In the genomic region with DNA sequence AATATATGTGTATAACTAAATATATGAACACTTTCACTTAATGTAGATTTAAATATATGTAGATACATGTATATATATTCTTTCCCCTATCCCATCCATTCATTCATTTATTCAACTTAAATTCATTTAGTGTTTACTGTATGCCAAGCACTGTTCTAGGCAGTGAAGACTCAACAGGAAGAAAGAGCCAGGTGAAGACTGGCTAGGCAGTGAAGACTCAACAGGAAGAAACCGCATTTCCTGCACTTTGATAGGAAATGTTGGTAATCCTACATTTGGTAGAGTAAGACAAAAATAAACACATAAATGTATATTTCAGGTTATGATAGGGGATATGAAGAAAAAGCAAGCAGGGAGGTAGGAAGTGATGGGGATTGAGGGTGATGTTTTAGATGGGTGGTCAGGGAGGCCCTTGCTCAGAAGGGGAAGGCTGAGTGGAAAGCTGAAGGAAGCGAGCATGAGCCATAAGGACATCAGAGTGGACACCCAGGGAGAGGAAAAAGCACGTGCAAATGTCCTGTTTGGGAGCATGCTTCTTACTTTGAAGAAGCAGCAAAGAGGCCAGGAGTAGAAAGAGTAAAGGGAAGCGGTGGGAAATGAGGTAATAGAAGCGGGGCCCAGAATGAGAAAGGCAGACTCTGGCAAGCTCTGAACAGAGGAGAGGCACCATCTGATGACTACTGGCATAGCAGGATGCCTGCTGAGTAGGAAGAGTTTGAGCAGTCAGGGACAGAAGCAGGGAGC, we compare ENCODE assay signal across 14 cellular contexts.
A peak's percentile ranks its signal among the peaks of the same experiment; 100 is the strongest.
DNase-seq lines count a peak whose midpoint lies in the region; ATAC-seq and TF ChIP-seq lines count a peak whose summit lies in the region.
"Had no signal": no experiment of that assay in that cellular context is flagged by ENCODE, and none has a peak within 500 bp of the region (broad histone marks: within the 10 kb centered on the region; RNA-seq: fewer than 3 reads in every experiment).

No MANE protein-coding gene starts in this region.

- no peaks in the 10 kb centered on the region for H3K9me3 ChIP-seq in OCI-LY1 (ENCODE audit: low read length)
- H3K9me3 ChIP-seq: transverse colon had no signal

- H3K79me2 ChIP-seq in OCI-LY1 (ENCODE audit: insufficient read depth, low read length), result no peaks in the 10 kb centered on the region

- H4K20me1 ChIP-seq in OCI-LY1 (ENCODE audit: insufficient read depth, low read length), result no peaks in the 10 kb centered on the region

- H3K4me2 ChIP-seq in OCI-LY1 (ENCODE audit: low read length), result no peak overlapping the region

- peak overlapping the region; percentile 43 for H3K27ac Mint-ChIP-seq in stimulated activated naive CD8-positive, alpha-beta T cell treated with anti-CD3 and anti-CD28 coated beads, Interleukin-15, Interleukin-2, amounts not matched to agents 100 ng/mL and 50 ng/mL, for 24 hours
- H3K27ac Mint-ChIP-seq in stimulated activated naive CD8-positive, alpha-beta T cell treated with anti-CD3 and anti-CD28 coated beads, Interleukin-15, amount 100 ng/mL, for 72 hours, result peak overlapping the region in 1 of 2 donors; percentile 73
- peak overlapping the region; percentile 76 for H3K27ac Mint-ChIP-seq in endothelial cell (ENCODE audit: unreplicated experiment)

- TF ChIP-seq CTCF in OCI-LY1 (IDR thresholded peaks at IDR 0.05; ENCODE audit: low read length) (no peak), endothelial cell (IDR thresholded peaks at IDR 0.05; ENCODE audit: unreplicated experiment) (no peak)

- no peaks in the 10 kb centered on the region for H3K36me3 Mint-ChIP-seq in stimulated activated naive CD8-positive, alpha-beta T cell treated with anti-CD3 and anti-CD28 coated beads, Interleukin-15, Interleukin-2, amounts not matched to agents 100 ng/mL and 50 ng/mL, for 24 hours (ENCODE audit: low read depth)
- no peaks in the 10 kb centered on the region for H3K36me3 Mint-ChIP-seq in endothelial cell (ENCODE audit: low read depth, unreplicated experiment)

- H3K27ac ChIP-seq in OCI-LY1 (ENCODE audit: low read depth, low read length, poor library complexity, severe bottlenecking), result peak overlapping the region; percentile 94

- peak overlapping the region; percentile 59; the same call in 1 of the 2 replicates for H3K9ac ChIP-seq in OCI-LY1 (ENCODE audit: low read length)

- no peak overlapping the region for H2AFZ ChIP-seq in OCI-LY1 (ENCODE audit: low read length)

- H3K27me3 ChIP-seq in OCI-LY1 (ENCODE audit: insufficient read depth, low read length), result no peaks in the 10 kb centered on the region
- H3K27me3 ChIP-seq: transverse colon had no signal

- H3K4me3 Mint-ChIP-seq in stimulated activated naive CD8-positive, alpha-beta T cell treated with anti-CD3 and anti-CD28 coated beads, Interleukin-15, Interleukin-2, amounts not matched to agents 100 ng/mL and 50 ng/mL, for 24 hours, result no peak overlapping the region
- H3K4me3 Mint-ChIP-seq in stimulated activated naive CD8-positive, alpha-beta T cell treated with anti-CD3 and anti-CD28 coated beads, Interleukin-15, amount 100 ng/mL, for 72 hours, result no peak overlapping the region
- H3K4me3 Mint-ChIP-seq in endothelial cell (ENCODE audit: unreplicated experiment), result peak overlapping the region; percentile 17

- no peaks in the 10 kb centered on the region for H3K9me3 Mint-ChIP-seq in stimulated activated naive CD8-positive, alpha-beta T cell treated with anti-CD3 and anti-CD28 coated beads, Interleukin-15, Interleukin-2, amounts not matched to agents 100 ng/mL and 50 ng/mL, for 24 hours
- H3K9me3 Mint-ChIP-seq in stimulated activated naive CD8-positive, alpha-beta T cell treated with anti-CD3 and anti-CD28 coated beads, Interleukin-15, amount 100 ng/mL, for 72 hours, result peaks cover 0 to 3% of the 10 kb centered on the region in 2 donors
- H3K9me3 Mint-ChIP-seq in endothelial cell (ENCODE audit: unreplicated experiment), result no peaks in the 10 kb centered on the region

- H3K27me3 Mint-ChIP-seq in stimulated activated naive CD8-positive, alpha-beta T cell treated with anti-CD3 and anti-CD28 coated beads, Interleukin-15, Interleukin-2, amounts not matched to agents 100 ng/mL and 50 ng/mL, for 24 hours, result no peaks in the 10 kb centered on the region
- H3K27me3 Mint-ChIP-seq in stimulated activated naive CD8-positive, alpha-beta T cell treated with anti-CD3 and anti-CD28 coated beads, Interleukin-15, amount 100 ng/mL, for 72 hours, result no peaks in the 10 kb centered on the region
- peaks cover 5% of the 10 kb centered on the region for H3K27me3 Mint-ChIP-seq in endothelial cell (ENCODE audit: unreplicated experiment)

- ATAC-seq in stimulated activated naive CD8-positive, alpha-beta T cell treated with anti-CD3 and anti-CD28 coated beads, Interleukin-15, amount 100 ng/mL, for 72 hours, result no peak
- no peak for ATAC-seq in HG03442 (IDR thresholded peaks at IDR 0.05; ENCODE audit: unreplicated experiment)
- ATAC-seq: Panc1 had no signal

- no peaks in the 10 kb centered on the region for H3F3A ChIP-seq in OCI-LY1 (ENCODE audit: insufficient read depth, low read length)

- no peaks in the 10 kb centered on the region for H3K9me2 ChIP-seq in OCI-LY1 (ENCODE audit: low read depth, low read length)

- H3K36me3 ChIP-seq in OCI-LY1 (ENCODE audit: insufficient read depth, low read length), result no peaks in the 10 kb centered on the region
- H3K36me3 ChIP-seq: transverse colon had no signal

- peaks cover 49% of the 10 kb centered on the region for H3K4me1 ChIP-seq in OCI-LY1 (ENCODE audit: insufficient read depth, low read length, severe bottlenecking)

- DNase-seq in stimulated activated naive CD8-positive, alpha-beta T cell treated with anti-CD3 and anti-CD28 coated beads, Interleukin-15, amount 100 ng/mL, for 72 hours, result no peak
- DNase-seq in endothelial cell (ENCODE audit: low spot score) (no peak), NCI-H446 treated with DMSO at 0.1 percent for 48 hours (lab: John Stamatoyannopoulos, UW) (no peak), nucleus accumbens (lab: John Stamatoyannopoulos, UW) (no peak)
- DNase-seq: activated CD8-positive, alpha-beta memory T cell treated with anti-CD3 and anti-CD28 coated beads, Interleukin-2, amount 50 U/mL, for 48 hours; anterior cingulate cortex; left cardiac atrium; NCI-H2029 treated with DMSO at 0.1 percent for 48 hours; NCI-H526; transverse colon had no signal

- peaks cover 50% of the 10 kb centered on the region for H3K4me1 Mint-ChIP-seq in stimulated activated naive CD8-positive, alpha-beta T cell treated with anti-CD3 and anti-CD28 coated beads, Interleukin-15, Interleukin-2, amounts not matched to agents 100 ng/mL and 50 ng/mL, for 24 hours (ENCODE audit: low read depth)
- H3K4me1 Mint-ChIP-seq in stimulated activated naive CD8-positive, alpha-beta T cell treated with anti-CD3 and anti-CD28 coated beads, Interleukin-15, amount 100 ng/mL, for 72 hours, result peaks cover 28% of the 10 kb centered on the region
- H3K4me1 Mint-ChIP-seq in endothelial cell (ENCODE audit: unreplicated experiment), result peaks cover 30% of the 10 kb centered on the region

- no peak overlapping the region for H3K4me3 ChIP-seq in OCI-LY1 (ENCODE audit: low read depth, low read length, poor library complexity, severe bottlenecking)
- H3K4me3 ChIP-seq: transverse colon had no signal
